In genomic region chr2:200308421-200309295, GRCh38 we compare ENCODE assay signal across 8 cellular contexts. TPM values are rescaled to one million over a fixed set of nuclear protein-coding genes. Genes with fewer than 3 reads are reported as not detected.
DNase-seq lines count a peak whose midpoint lies in the region; ATAC-seq and TF ChIP-seq lines count a peak whose summit lies in the region.

No MANE protein-coding gene starts in this region.

- no peak overlapping the region for H3K9ac ChIP-seq in neural progenitor cell

- H3K4me3 Mint-ChIP-seq in Caco-2 (ENCODE audit: unreplicated experiment) (peak overlapping the region; percentile 89), neural progenitor cell (peak overlapping the region; percentile 92)

- peaks cover 19% of the 10 kb centered on the region for H3F3A ChIP-seq in neural progenitor cell (ENCODE audit: low read depth)

- DNase-seq in Caco-2 (no peak), NCI-H1694 (lab: John Stamatoyannopoulos, UW) (peak; percentile 15), dermis blood vessel endothelial cell (peak; percentile 23), neural progenitor cell (ENCODE audit: low spot score) (peak; percentile 37), NK-92 (lab: John Stamatoyannopoulos, UW; ENCODE audit: unreplicated experiment) (no peak)
- no peak for DNase-seq in stimulated activated CD4-positive, alpha-beta T cell treated with anti-CD3 and anti-CD28 coated beads, Interleukin-2, amount 100 ng/mL, for 48 hours

- H3K4me3 ChIP-seq in Caco-2 (ENCODE audit: low read depth, low read length) (peak overlapping the region; percentile 88), neural progenitor cell (peak overlapping the region; percentile 89)

- H3K36me3 ChIP-seq in Caco-2 (ENCODE audit: control insufficient read depth, insufficient read depth, low read length): no peaks in the 10 kb centered on the region
- H3K36me3 ChIP-seq in neural progenitor cell: no peaks in the 10 kb centered on the region

- H2AFZ ChIP-seq in neural progenitor cell (replicated peaks): no peak overlapping the region

- H3K4me1 ChIP-seq in Caco-2: peaks cover 70% of the 10 kb centered on the region
- peaks cover 22% of the 10 kb centered on the region for H3K4me1 ChIP-seq in neural progenitor cell

- H3K27me3 Mint-ChIP-seq in Caco-2 (ENCODE audit: insufficient read depth, unreplicated experiment): no peaks in the 10 kb centered on the region
- H3K27me3 Mint-ChIP-seq in neural progenitor cell (ENCODE audit: insufficient read depth, low read depth): no peaks in the 10 kb centered on the region

- H3K27me3 ChIP-seq in Caco-2 (replicated peaks; ENCODE audit: control insufficient read depth, insufficient read depth, low read length): no peaks in the 10 kb centered on the region
- peaks cover 23% of the 10 kb centered on the region for H3K27me3 ChIP-seq in neural progenitor cell

- H3K4me2 ChIP-seq in neural progenitor cell: peak overlapping the region; percentile 84

- intact Hi-C loops in Caco-2 (cut with micrococcal nuclease; ENCODE audit: unreplicated experiment): loop anchor here (2.0 to 5.0 kb wide), 2 partner anchors 119 to 330 kb away; no protein-coding TSS in a partner anchor

- H3K9me3 ChIP-seq in Caco-2 (no peaks in the 10 kb centered on the region), neural progenitor cell (ENCODE audit: low read depth) (no peaks in the 10 kb centered on the region)

- H3K9me3 Mint-ChIP-seq in Caco-2 (ENCODE audit: unreplicated experiment) (no peaks in the 10 kb centered on the region), neural progenitor cell (no peaks in the 10 kb centered on the region)

- H3K4me1 Mint-ChIP-seq in Caco-2 (ENCODE audit: low read depth, unreplicated experiment): peaks cover 37% of the 10 kb centered on the region
- peaks cover 38% of the 10 kb centered on the region for H3K4me1 Mint-ChIP-seq in neural progenitor cell

- POLR2A ChIA-PET in Caco-2 (lab: Charles Lee): interaction anchor here (0.6 to 1.2 kb wide), 2 partner anchors 80 to 97 kb away, joined by 3 to 5 read pairs; no protein-coding TSS in a partner anchor

- BruUV-seq in Caco-2 (replicated peaks; lab: Mats Ljungman, UMichigan): TSS peak; percentile 32

- peaks cover 61% of the 10 kb centered on the region for H3K79me2 ChIP-seq in neural progenitor cell (ENCODE audit: low read depth)

- CTCF ChIA-PET in Caco-2 (lab: Charles Lee): interaction anchor here (1.4 kb wide), 1 partner anchor 11 kb away, joined by 4 read pairs; no protein-coding TSS in a partner anchor

- H3K27ac ChIP-seq in neural progenitor cell: no peak overlapping the region

- ATAC-seq in GM18517 (IDR thresholded peaks at IDR 0.05; ENCODE audit: unreplicated experiment) (no peak), HG03175 (IDR thresholded peaks at IDR 0.05; ENCODE audit: unreplicated experiment) (no peak)

- peaks cover 24% of the 10 kb centered on the region for H3K36me3 Mint-ChIP-seq in Caco-2 (ENCODE audit: insufficient read depth, unreplicated experiment)
- peaks cover 2% of the 10 kb centered on the region for H3K36me3 Mint-ChIP-seq in neural progenitor cell

- H3K27ac Mint-ChIP-seq in Caco-2 (ENCODE audit: unreplicated experiment): peak overlapping the region; percentile 61
- H3K27ac Mint-ChIP-seq in neural progenitor cell: no peak overlapping the region

- no peaks in the 10 kb centered on the region for H4K20me1 ChIP-seq in neural progenitor cell (ENCODE audit: low read depth)

- TF ChIP-seq CTCF in Caco-2 (IDR thresholded peaks at IDR 0.05; ENCODE audit: insufficient read depth in 1 of 2, low read depth in 1 of 2, low read length in 1 of 2, severe bottlenecking in 1 of 2, unreplicated experiment in 1 of 2): no peak
- peak; percentile 16 for TF ChIP-seq CTCF in neural progenitor cell (IDR thresholded peaks at IDR 0.05)

RNA-seq across cellular contexts. Expression of gene SPATS2L, which starts 2.2 kb away (rescaled TPM):
- total RNA-seq in Caco-2 (2022) (189 and 196 TPM in 2 replicates), dermis blood vessel endothelial cell (21.3 and 54.0 TPM in 2 replicates), neural progenitor cell (ENCODE audit: low replicate concordance) (18.5 and 29.1 TPM in 2 replicates)

Comparison
In these comparisons a context has a peak if more than half of its experiments do, and no peak if none do; other contexts are left out.
1. DNase-seq: peak in NCI-H1694 (single experiment), dermis blood vessel endothelial cell (single experiment) and neural progenitor cell (single experiment); none in Caco-2 (0 of 2), NK-92 (single experiment) and stimulated activated CD4-positive, alpha-beta T cell treated with anti-CD3 and anti-CD28 coated beads, Interleukin-2, amount 100 ng/mL, for 48 hours (0 of 2).